Comparison of ENCODE assay signal across 8 cellular contexts in the genomic region with DNA sequence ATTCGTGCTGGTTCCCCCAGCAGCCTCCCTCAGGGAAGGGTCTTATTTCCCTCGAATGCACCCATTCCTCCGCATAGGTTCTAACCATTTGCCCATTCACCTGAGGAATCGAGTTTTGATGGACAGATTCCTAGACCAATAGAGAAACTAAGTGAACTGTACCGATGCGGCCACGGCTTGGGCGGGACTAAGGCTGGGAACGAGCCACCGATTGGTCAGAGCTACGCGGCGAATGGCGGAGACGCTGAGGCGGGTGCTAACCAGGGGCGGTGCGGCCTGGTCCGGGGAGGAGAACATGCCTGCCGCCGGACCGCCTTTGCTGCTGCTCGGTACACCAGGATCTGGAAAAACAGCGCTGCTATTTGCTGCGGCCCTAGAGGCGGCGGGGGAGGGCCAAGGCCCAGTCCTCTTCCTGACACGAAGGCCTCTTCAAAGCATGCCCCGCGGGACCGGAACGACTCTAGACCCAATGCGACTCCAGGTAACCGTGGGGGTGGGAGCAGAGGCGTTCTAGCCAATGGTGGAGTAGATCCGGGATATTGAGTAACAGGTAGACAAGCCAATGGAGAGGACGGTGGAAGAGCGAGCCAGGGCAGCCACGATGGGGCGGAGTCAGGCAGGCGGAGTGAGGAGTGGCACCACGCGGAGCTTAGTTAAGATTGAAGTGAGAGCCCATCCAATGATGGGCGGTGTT. TPM values are rescaled to one million over a fixed set of nuclear protein-coding genes. Genes with fewer than 3 reads are reported as not detected.
DNase-seq lines count a peak whose midpoint lies in the region; ATAC-seq and TF ChIP-seq lines count a peak whose summit lies in the region.

A gene with protein sequence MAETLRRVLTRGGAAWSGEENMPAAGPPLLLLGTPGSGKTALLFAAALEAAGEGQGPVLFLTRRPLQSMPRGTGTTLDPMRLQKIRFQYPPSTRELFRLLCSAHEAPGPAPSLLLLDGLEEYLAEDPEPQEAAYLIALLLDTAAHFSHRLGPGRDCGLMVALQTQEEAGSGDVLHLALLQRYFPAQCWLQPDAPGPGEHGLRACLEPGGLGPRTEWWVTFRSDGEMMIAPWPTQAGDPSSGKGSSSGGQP (plus strand): TSS at position 218 of the 694 bp plus-strand sequence. CDS start 15 bp downstream, at position 233.

- H3K4me1 ChIP-seq in BLaER1, result peaks cover 49% of the 10 kb centered on the region

- H3K9ac ChIP-seq in BLaER1, result peak within 1 kb of the TSS; percentile 93

- no peaks in the 10 kb centered on the region for H3K36me3 ChIP-seq in BLaER1

- DNase-seq in NCI-H524 (lab: John Stamatoyannopoulos, UW), result peak; percentile 100
- DNase-seq in activated CD4-positive, alpha-beta T cell treated with anti-CD3 and anti-CD28 coated beads for 48 hours, result peak; percentile 97
- DNase-seq in coronary artery (ENCODE audit: low spot score), result peak; percentile 100
- DNase-seq in left colon, result peak; percentile 99
- peak; percentile 91 to 92 for DNase-seq in stimulated activated CD4-positive, alpha-beta T cell treated with anti-CD3 and anti-CD28 coated beads, Interleukin-1b, Interleukin-23, amount 100 ng/mL, for 4 hours (ENCODE audit: low read depth in 2 of 2)

- no peaks in the 10 kb centered on the region for H3K27me3 ChIP-seq in BLaER1

- H3K4me2 ChIP-seq in BLaER1, result peak within 1 kb of the TSS; percentile 98

- H3K4me3 ChIP-seq in BLaER1, result peak within 1 kb of the TSS; percentile 72
- H3K4me3 ChIP-seq in coronary artery, result peak within 1 kb of the TSS; percentile 95

- intact Hi-C loops in left colon (cut with DNase I, micrococcal nuclease), result no loop called here

- H3K9me3 ChIP-seq in BLaER1, result no peaks in the 10 kb centered on the region

- H4K20me1 ChIP-seq in BLaER1, result 0 out of 2 replicates have a peak, but pooled peaks cover 3% of the 10 kb centered on the region

- ATAC-seq in GM19324 (IDR thresholded peaks at IDR 0.05; ENCODE audit: low FRiP score, unreplicated experiment) (peak; percentile 91), HG03457 (IDR thresholded peaks at IDR 0.05; ENCODE audit: unreplicated experiment) (peak; percentile 86), left colon (peak; percentile 90)

- H3K27ac ChIP-seq in BLaER1 (peak within 1 kb of the TSS; percentile 95), coronary artery (peak within 1 kb of the TSS; percentile 90 to 99)

- TF ChIP-seq CTCF in coronary artery (IDR thresholded peaks at IDR 0.05), result no peak

RNA-seq across cellular contexts. Expression of the gene that starts here (rescaled TPM):
- 1 to 10 TPM; 3.3 to 3.4 TPM for total RNA-seq in left colon

Comparison
In these comparisons a context has a peak if more than half of its experiments do, and no peak if none do; other contexts are left out.
1. Peak in every context shown above with its lines: DNase-seq, ATAC-seq, H3K4me3 ChIP-seq and H3K27ac ChIP-seq.